Comparison of ENCODE assay signal across 19 cellular contexts in the genomic region with DNA sequence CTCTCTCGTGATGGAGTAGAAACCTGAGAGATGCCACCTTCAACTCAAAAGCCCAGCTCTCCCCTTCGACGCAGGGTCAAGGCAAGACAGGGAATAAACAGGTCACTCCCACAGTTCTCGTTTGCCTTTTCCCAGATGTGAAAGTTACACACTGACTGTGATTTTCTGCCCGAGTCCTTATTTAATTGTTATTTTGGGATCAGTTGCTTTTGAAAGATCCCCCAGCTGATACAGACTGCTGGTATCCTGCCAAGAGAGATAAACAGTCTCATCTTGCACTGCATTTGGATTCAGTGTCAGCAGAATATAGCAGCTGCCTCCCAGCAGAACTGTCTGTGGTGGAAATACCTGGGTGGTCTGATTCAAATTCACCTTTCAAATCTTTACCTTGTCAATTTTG. TPM values are rescaled to one million over a fixed set of nuclear protein-coding genes. Genes with fewer than 3 reads are reported as not detected.
DNase-seq lines count a peak whose midpoint lies in the region; ATAC-seq and TF ChIP-seq lines count a peak whose summit lies in the region.
"Had no signal": no experiment of that assay in that cellular context is flagged by ENCODE, and none has a peak within 500 bp of the region (broad histone marks: within the 10 kb centered on the region; RNA-seq: fewer than 3 reads in every experiment).

No MANE protein-coding gene starts in this region.

- H2AFZ ChIP-seq in parathyroid adenoma = no peak overlapping the region

- H3K36me3 Mint-ChIP-seq in activated naive CD4-positive, alpha-beta T cell treated with anti-CD3 and anti-CD28 coated beads for 36 hours (ENCODE audit: low read depth) = no peaks in the 10 kb centered on the region

- H3K4me1 Mint-ChIP-seq in activated naive CD4-positive, alpha-beta T cell treated with anti-CD3 and anti-CD28 coated beads for 36 hours (ENCODE audit: low read depth) = no peaks in the 10 kb centered on the region

- no peaks in the 10 kb centered on the region for H3K9me3 ChIP-seq in parathyroid adenoma (ENCODE audit: control insufficient read depth, low read length)
- H3K9me3 ChIP-seq: A549 had no signal

- ATAC-seq in GM19397 (IDR thresholded peaks at IDR 0.05; ENCODE audit: unreplicated experiment) (no peak), HG02981 (IDR thresholded peaks at IDR 0.05; ENCODE audit: unreplicated experiment) (no peak)
- ATAC-seq: A549 had no signal

- CTCF ChIA-PET in activated naive CD4-positive, alpha-beta T cell treated with anti-CD3 and anti-CD28 coated beads for 36 hours (lab: Charles Lee) = no interaction called here

- H3K4me2 ChIP-seq in parathyroid adenoma (ENCODE audit: low read length) = peak overlapping the region; percentile 47
- H3K4me2 ChIP-seq: A549, KMS-11 had no signal

- H3K27me3 Mint-ChIP-seq in activated naive CD4-positive, alpha-beta T cell treated with anti-CD3 and anti-CD28 coated beads for 36 hours (ENCODE audit: low read depth) = no peaks in the 10 kb centered on the region

- no peak overlapping the region for H3K4me3 Mint-ChIP-seq in activated naive CD4-positive, alpha-beta T cell treated with anti-CD3 and anti-CD28 coated beads for 36 hours
- H3K4me3 Mint-ChIP-seq: HFFc6 had no signal

- H3K27ac ChIP-seq in parathyroid adenoma = no peak overlapping the region
- H3K27ac ChIP-seq: A549, C4-2B, KMS-11 had no signal

- no peak overlapping the region for H3K27ac Mint-ChIP-seq in activated naive CD4-positive, alpha-beta T cell treated with anti-CD3 and anti-CD28 coated beads for 36 hours
- H3K27ac Mint-ChIP-seq: HFFc6 had no signal

- no peak for TF ChIP-seq CTCF in choroid plexus epithelial cell (conservative IDR thresholded peaks at IDR 0.05; ENCODE audit: low read depth, low read length)
- no peak for TF ChIP-seq CTCF in parathyroid adenoma (IDR thresholded peaks at IDR 0.05)

- peak; percentile 1 for DNase-seq in NCI-H2196 (lab: John Stamatoyannopoulos, UW; ENCODE audit: unreplicated experiment)
- DNase-seq in NCI-H2196 treated with DMSO at 0.1 percent for 48 hours (lab: John Stamatoyannopoulos, UW; ENCODE audit: unreplicated experiment) = no peak
- peak; percentile 76 for DNase-seq in NCI-H2171 treated with DMSO at 0.1 percent for 48 hours (lab: John Stamatoyannopoulos, UW)
- peak; percentile 13 for DNase-seq in choroid plexus epithelial cell (ENCODE audit: low read depth)
- no peak for DNase-seq in activated naive CD4-positive, alpha-beta T cell treated with anti-CD3 and anti-CD28 coated beads for 36 hours
- DNase-seq: DMS79 treated with DMSO at 0.1 percent for 48 hours, GF-D8, HFFc6, NCI-H510A, T-helper 1 cell had no signal

- no peak overlapping the region for H3K9ac ChIP-seq in parathyroid adenoma
- H3K9ac ChIP-seq: KMS-11 had no signal

- H3K36me3 ChIP-seq in parathyroid adenoma (ENCODE audit: control insufficient read depth, insufficient read depth, low read length) = no peaks in the 10 kb centered on the region

- intact Hi-C loops in activated naive CD4-positive, alpha-beta T cell treated with anti-CD3 and anti-CD28 coated beads for 36 hours (cut with micrococcal nuclease) = no loop called here

- H3K4me3 ChIP-seq in choroid plexus epithelial cell (ENCODE audit: low read depth, low read length) (no peak overlapping the region), parathyroid adenoma (ENCODE audit: low read depth, low read length) (no peak overlapping the region)
- H3K4me3 ChIP-seq: A549 had no signal

- H3K4me1 ChIP-seq in parathyroid adenoma = peaks cover 13% of the 10 kb centered on the region
- H3K4me1 ChIP-seq: A549 had no signal

- no peaks in the 10 kb centered on the region for H3K79me2 ChIP-seq in parathyroid adenoma

- no peaks in the 10 kb centered on the region for H3K9me3 Mint-ChIP-seq in activated naive CD4-positive, alpha-beta T cell treated with anti-CD3 and anti-CD28 coated beads for 36 hours
- H3K9me3 Mint-ChIP-seq: HFFc6 had no signal

- no peaks in the 10 kb centered on the region for H3K27me3 ChIP-seq in parathyroid adenoma (ENCODE audit: control insufficient read depth, insufficient read depth, low read length)

RNA-seq across cellular contexts. Expression of a gene that starts 56.0 kb away (rescaled TPM):
- not detected for total RNA-seq in activated naive CD4-positive, alpha-beta T cell treated with anti-CD3 and anti-CD28 coated beads for 36 hours
- total RNA-seq: HFFc6, MCF 10A, OCI-LY7, SK-MEL-5 had no signal

Comparison
In these comparisons a context has a peak if more than half of its experiments do, and no peak if none do; other contexts are left out.
1. DNase-seq: peak in NCI-H2196 (single experiment), NCI-H2171 treated with DMSO at 0.1 percent for 48 hours (single experiment) and choroid plexus epithelial cell (single experiment); none in NCI-H2196 treated with DMSO at 0.1 percent for 48 hours (single experiment) and activated naive CD4-positive, alpha-beta T cell treated with anti-CD3 and anti-CD28 coated beads for 36 hours (single experiment).